Comparison of ENCODE assay signal across 15 cellular contexts in the genomic region with DNA sequence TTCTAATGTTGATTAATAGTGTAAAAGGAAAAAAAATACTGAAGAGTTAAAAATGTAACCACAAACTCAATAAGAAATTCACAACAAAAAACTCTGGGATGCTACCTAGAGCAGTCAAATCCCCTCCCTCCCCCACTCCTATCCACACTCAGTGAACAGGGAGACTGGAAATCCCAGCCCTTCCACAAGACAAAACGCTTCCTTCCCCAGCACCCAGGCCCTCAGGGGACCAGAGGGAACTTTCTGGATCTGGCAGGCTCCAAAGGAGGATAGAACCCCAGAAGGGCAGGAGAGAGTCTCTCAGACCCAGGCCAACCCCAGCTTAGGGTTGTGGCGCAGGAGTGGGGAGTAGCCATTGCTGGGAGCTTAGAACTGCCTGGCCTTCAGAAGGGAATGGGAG.
"Had no signal": no experiment of that assay in that cellular context is flagged by ENCODE, and none has a peak within 500 bp of the region (broad histone marks: within the 10 kb centered on the region; RNA-seq: fewer than 3 reads in every experiment).

No MANE protein-coding gene starts in this region.

- H3K4me3 ChIP-seq: ascending aorta, gastrocnemius medialis, heart right ventricle, ovary, sigmoid colon, upper lobe of left lung had no signal

- H3K27me3 ChIP-seq: ascending aorta, gastrocnemius medialis, heart right ventricle, ovary, sigmoid colon, upper lobe of left lung had no signal

- H3K36me3 ChIP-seq: ovary had no signal

- H3K9me3 Mint-ChIP-seq: activated naive CD8-positive, alpha-beta T cell treated with anti-CD3 and anti-CD28 coated beads, Interleukin-2, amount 50 U/mL, for 24 hours; activated T-helper 17 cell treated with anti-CD3 and anti-CD28 coated beads, Interleukin-2, amount 50 U/mL, for 72 hours; neural crest cell; stimulated activated naive CD8-positive, alpha-beta T cell treated with anti-CD3 and anti-CD28 coated beads, Interleukin-15, amount 100 ng/mL, for 72 hours had no signal

- H3K4me1 Mint-ChIP-seq: activated T-helper 17 cell treated with anti-CD3 and anti-CD28 coated beads, Interleukin-2, amount 50 U/mL, for 72 hours; stimulated activated naive CD8-positive, alpha-beta T cell treated with anti-CD3 and anti-CD28 coated beads, Interleukin-15, amount 100 ng/mL, for 72 hours had no signal

- H3K9me3 ChIP-seq: ascending aorta, gastrocnemius medialis, heart right ventricle, ovary, sigmoid colon, upper lobe of left lung had no signal

- H3K27ac Mint-ChIP-seq: activated naive CD8-positive, alpha-beta T cell treated with anti-CD3 and anti-CD28 coated beads, Interleukin-2, amount 50 U/mL, for 24 hours; activated T-helper 17 cell treated with anti-CD3 and anti-CD28 coated beads, Interleukin-2, amount 50 U/mL, for 72 hours had no signal

- ATAC-seq: activated CD4-positive, CD25-positive, alpha-beta regulatory T cell treated with anti-CD3 and anti-CD28 coated beads, Interleukin-2, amount 50 U/mL, for 24 hours; activated naive CD8-positive, alpha-beta T cell treated with anti-CD3 and anti-CD28 coated beads, Interleukin-2, amount 50 U/mL, for 24 hours; activated T-helper 17 cell treated with anti-CD3 and anti-CD28 coated beads, Interleukin-2, amount 50 U/mL, for 72 hours; gastrocnemius medialis; stimulated activated naive CD8-positive, alpha-beta T cell treated with anti-CD3 and anti-CD28 coated beads, Interleukin-15, amount 100 ng/mL, for 72 hours had no signal

- DNase-seq: activated CD4-positive, alpha-beta T cell treated with anti-CD3 and anti-CD28 coated beads, Interleukin-2, amount 50 U/mL, for 1 hour; activated naive CD4-positive, alpha-beta T cell treated with Interleukin-2 at 50 U/mL for 16 hours; activated naive CD8-positive, alpha-beta T cell treated with anti-CD3 and anti-CD28 coated beads, Interleukin-2, amount 50 U/mL, for 24 hours; erythroblast; gastrocnemius medialis; heart right ventricle; sigmoid colon; stimulated activated CD4-positive, alpha-beta T cell treated with anti-CD3 and anti-CD28 coated beads, Interleukin-1b, Interleukin-23, amount 100 ng/mL, for 48 hours; stimulated activated naive CD8-positive, alpha-beta T cell treated with anti-CD3 and anti-CD28 coated beads, Interleukin-15, amount 100 ng/mL, for 72 hours; upper lobe of left lung had no signal

- H3K4me3 Mint-ChIP-seq: activated naive CD8-positive, alpha-beta T cell treated with anti-CD3 and anti-CD28 coated beads, Interleukin-2, amount 50 U/mL, for 24 hours; activated T-helper 17 cell treated with anti-CD3 and anti-CD28 coated beads, Interleukin-2, amount 50 U/mL, for 72 hours; neural crest cell; stimulated activated naive CD8-positive, alpha-beta T cell treated with anti-CD3 and anti-CD28 coated beads, Interleukin-15, amount 100 ng/mL, for 72 hours had no signal

- H3K27me3 Mint-ChIP-seq: activated naive CD8-positive, alpha-beta T cell treated with anti-CD3 and anti-CD28 coated beads, Interleukin-2, amount 50 U/mL, for 24 hours; activated T-helper 17 cell treated with anti-CD3 and anti-CD28 coated beads, Interleukin-2, amount 50 U/mL, for 72 hours; stimulated activated naive CD8-positive, alpha-beta T cell treated with anti-CD3 and anti-CD28 coated beads, Interleukin-15, amount 100 ng/mL, for 72 hours had no signal

- H3K27ac ChIP-seq: ascending aorta, gastrocnemius medialis, sigmoid colon, upper lobe of left lung had no signal

- H3K4me1 ChIP-seq: ascending aorta, upper lobe of left lung had no signal
